13 cellular contexts compared by ENCODE assay signal in genomic region chr15:85318732-85319076, GRCh38.
DNase-seq lines count a peak whose midpoint lies in the region; ATAC-seq, FAIRE-seq and TF ChIP-seq lines count a peak whose summit lies in the region.
"Had no signal": no experiment of that assay in that cellular context is flagged by ENCODE, and none has a peak within 500 bp of the region (broad histone marks: within the 10 kb centered on the region; RNA-seq: fewer than 3 reads in every experiment).

No MANE protein-coding gene starts in this region.

- TF ChIP-seq CTCF in BE2C (IDR thresholded peaks at IDR 0.05; ENCODE audit: low read depth, low read length): no peak

- H3K27ac ChIP-seq in small intestine (ENCODE audit: low read depth in 1 of 2, low read length in 1 of 2): peak overlapping the region; percentile 22 to 57
- H3K27ac ChIP-seq: HL-60, vagina had no signal

- DNase-seq in activated CD4-positive, alpha-beta T cell treated with anti-CD3 and anti-CD28 coated beads, Interleukin-2, amount 10 ng/mL, durations not matched to agents 7 days and 5 days: no peak
- DNase-seq in activated CD4-positive, alpha-beta T cell treated with anti-CD3 and anti-CD28 coated beads for 1 hour: no peak
- DNase-seq in T-helper 17 cell (no peak), small intestine (no peak), NCI-H2196 (lab: John Stamatoyannopoulos, UW; ENCODE audit: unreplicated experiment) (no peak), NCI-H748 (lab: John Stamatoyannopoulos, UW; ENCODE audit: unreplicated experiment) (no peak), BE2C (no peak)
- DNase-seq: GDM1, left ventricle myocardium superior, NCI-H1436 had no signal

- H3K36me3 ChIP-seq in small intestine (ENCODE audit: control insufficient read depth in 2 of 2, insufficient read depth in 2 of 2, low read length in 2 of 2): no peaks in the 10 kb centered on the region
- H3K36me3 ChIP-seq in BE2C: no peaks in the 10 kb centered on the region
- H3K36me3 ChIP-seq: vagina had no signal

- ATAC-seq in HG02798 (IDR thresholded peaks at IDR 0.05; ENCODE audit: poor library complexity, unreplicated experiment) (peak; percentile 8), T-helper 17 cell (no peak)

- CTCF ChIA-PET in activated CD4-positive, alpha-beta T cell treated with anti-CD3 and anti-CD28 coated beads, Interleukin-2, amount 10 ng/mL, durations not matched to agents 7 days and 5 days (lab: Charles Lee): interaction anchor here (0.5 to 4.4 kb wide), 14 partner anchors 8 to 381 kb away, joined by 3 to 35 read pairs (median 3); no protein-coding TSS in a partner anchor

- H3K27me3 ChIP-seq in small intestine (ENCODE audit: control insufficient read depth in 2 of 2, insufficient read depth in 2 of 2, low read length in 2 of 2) (no peaks in the 10 kb centered on the region), BE2C (no peaks in the 10 kb centered on the region)
- H3K27me3 ChIP-seq: vagina had no signal

- H3K4me3 Mint-ChIP-seq in activated CD4-positive, alpha-beta T cell treated with anti-CD3 and anti-CD28 coated beads, Interleukin-2, amount 10 ng/mL, durations not matched to agents 7 days and 5 days: no peak overlapping the region
- H3K4me3 Mint-ChIP-seq in T-helper 17 cell: no peak overlapping the region

- POLR2A ChIA-PET in activated CD4-positive, alpha-beta T cell treated with anti-CD3 and anti-CD28 coated beads, Interleukin-2, amount 10 ng/mL, durations not matched to agents 7 days and 5 days (lab: Charles Lee): interaction anchor here (0.9 kb wide), 2 partner anchors 11 to 12 kb away, joined by 3 read pairs; no protein-coding TSS in a partner anchor

- peak overlapping the region; percentile 55 for H3K27ac Mint-ChIP-seq in activated CD4-positive, alpha-beta T cell treated with anti-CD3 and anti-CD28 coated beads, Interleukin-2, amount 10 ng/mL, durations not matched to agents 7 days and 5 days
- peak overlapping the region; percentile 92 for H3K27ac Mint-ChIP-seq in T-helper 17 cell

- no peak overlapping the region for H3K4me3 ChIP-seq in small intestine (ENCODE audit: low read depth in 1 of 2, low read length in 2 of 2)
- H3K4me3 ChIP-seq in BE2C (ENCODE audit: low read depth, low read length): no peak overlapping the region
- H3K4me3 ChIP-seq: vagina had no signal

- H3K9me3 ChIP-seq in T-helper 17 cell (ENCODE audit: control insufficient read depth, low read length, poor library complexity, severe bottlenecking): no peaks in the 10 kb centered on the region
- no peaks in the 10 kb centered on the region for H3K9me3 ChIP-seq in small intestine (ENCODE audit: control insufficient read depth, low read depth)
- H3K9me3 ChIP-seq in BE2C: no peaks in the 10 kb centered on the region
- H3K9me3 ChIP-seq: vagina had no signal

- FAIRE-seq in small intestine (lab: Jason Lieb, UNC): no peak

- peaks cover 7% of the 10 kb centered on the region for H3K36me3 Mint-ChIP-seq in activated CD4-positive, alpha-beta T cell treated with anti-CD3 and anti-CD28 coated beads, Interleukin-2, amount 10 ng/mL, durations not matched to agents 7 days and 5 days (ENCODE audit: low read depth)
- H3K36me3 Mint-ChIP-seq in T-helper 17 cell (ENCODE audit: low read depth): peaks cover 4% of the 10 kb centered on the region

- 62 to 66% (median 66%) methylated on average over 2 of the region's 2 CpGs for WGBS in small intestine, 3 donors

- peaks cover 46% of the 10 kb centered on the region for H3K4me1 Mint-ChIP-seq in activated CD4-positive, alpha-beta T cell treated with anti-CD3 and anti-CD28 coated beads, Interleukin-2, amount 10 ng/mL, durations not matched to agents 7 days and 5 days
- peaks cover 26% of the 10 kb centered on the region for H3K4me1 Mint-ChIP-seq in T-helper 17 cell

- H3K4me1 ChIP-seq in small intestine (ENCODE audit: control insufficient read depth in 2 of 2, insufficient read depth in 1 of 2, low read depth in 1 of 2, low read length in 1 of 2) (peaks cover 4 to 17% of the 10 kb centered on the region in 2 donors), BE2C (peaks cover 7% of the 10 kb centered on the region; the same call in 1 of the 2 replicates)

- H3K9me3 Mint-ChIP-seq in activated CD4-positive, alpha-beta T cell treated with anti-CD3 and anti-CD28 coated beads, Interleukin-2, amount 10 ng/mL, durations not matched to agents 7 days and 5 days: peaks cover 25% of the 10 kb centered on the region

- H3K27me3 Mint-ChIP-seq in activated CD4-positive, alpha-beta T cell treated with anti-CD3 and anti-CD28 coated beads, Interleukin-2, amount 10 ng/mL, durations not matched to agents 7 days and 5 days: no peaks in the 10 kb centered on the region
- H3K27me3 Mint-ChIP-seq in T-helper 17 cell: no peaks in the 10 kb centered on the region
